ENCODE assay signal across 22 cellular contexts in the genomic region with DNA sequence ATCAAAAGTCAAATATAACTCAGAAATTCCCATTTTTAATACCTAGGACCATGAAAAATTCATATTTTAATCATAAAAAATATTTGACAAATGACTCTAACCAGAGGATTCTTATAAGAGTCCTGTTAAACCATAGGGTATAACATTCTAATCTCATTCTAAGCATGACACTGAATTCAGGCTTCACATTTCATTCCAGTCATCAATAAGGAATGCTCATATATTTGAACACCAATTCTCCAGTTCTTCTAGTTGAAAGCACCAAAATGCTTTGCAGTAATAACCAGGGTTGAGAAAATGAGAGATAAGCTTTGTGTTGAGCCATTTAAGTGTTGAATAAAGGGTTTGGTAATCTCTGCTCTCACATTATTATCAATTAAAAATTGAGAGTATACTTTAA.
DNase-seq lines count a peak whose midpoint lies in the region; ATAC-seq and TF ChIP-seq lines count a peak whose summit lies in the region.
"Had no signal": no experiment of that assay in that cellular context is flagged by ENCODE, and none has a peak within 500 bp of the region (broad histone marks: within the 10 kb centered on the region; RNA-seq: fewer than 3 reads in every experiment).

No MANE protein-coding gene starts in this region.

- no peak for ATAC-seq in central memory CD8-positive, alpha-beta T cell (replicated peaks; ENCODE audit: extremely low read depth, poor library complexity, severe bottlenecking)
- no peak for ATAC-seq in psoas muscle
- ATAC-seq in GM23338, result no peak
- no peak for ATAC-seq in left lobe of liver
- ATAC-seq: activated CD8-positive, alpha-beta T cell treated with anti-CD3 and anti-CD28 coated beads for 36 hours; activated T-cell treated with anti-CD3 and anti-CD28 coated beads, Interleukin-2, amount 50 U/mL, for 4 hours had no signal

- H3K4me3 Mint-ChIP-seq in CD8-positive, alpha-beta memory T cell, result no peak overlapping the region
- H3K4me3 Mint-ChIP-seq in central memory CD8-positive, alpha-beta T cell, result no peak overlapping the region
- H3K4me3 Mint-ChIP-seq in GM23338, result no peak overlapping the region
- H3K4me3 Mint-ChIP-seq: activated CD8-positive, alpha-beta T cell treated with anti-CD3 and anti-CD28 coated beads for 36 hours; activated T-cell treated with anti-CD3 and anti-CD28 coated beads, Interleukin-2, amount 50 U/mL, for 4 hours; B cell; brain; dendritic cell treated with granulocyte-macrophage colony-stimulating factor and Interleukin-4, amounts not matched to agents 40 ng/mL and 50 ng/mL, for 4 days; IgD-negative memory B cell had no signal

- in situ Hi-C loops in KBM-7 (cut with MboI; ENCODE audit: low pct_unique_long_range_greater_than_20kb, low sequenced_read_pairs), result no loop called here

- no peak overlapping the region for H2AFZ ChIP-seq in GM23338

- H3K9me2 ChIP-seq in GM23338 (ENCODE audit: insufficient read depth), result no peaks in the 10 kb centered on the region

- intact Hi-C loops in psoas muscle (cut with DNase I), result loop anchor here in 1 of 2 donors (10.0 kb wide), 1 partner anchor 49 kb away; no protein-coding TSS in a partner anchor

- H3K79me2 ChIP-seq in GM23338 (replicated peaks; ENCODE audit: insufficient read depth), result no peaks in the 10 kb centered on the region

- H3K4me1 Mint-ChIP-seq in CD8-positive, alpha-beta memory T cell, result peaks cover 40 to 51% (median 44%) of the 10 kb centered on the region in 3 donors
- H3K4me1 Mint-ChIP-seq in central memory CD8-positive, alpha-beta T cell, result peaks cover 58% of the 10 kb centered on the region
- H3K4me1 Mint-ChIP-seq in GM23338, result no peaks in the 10 kb centered on the region
- H3K4me1 Mint-ChIP-seq: brain had no signal

- no peak overlapping the region for H3K4me2 ChIP-seq in GM23338

- no peaks in the 10 kb centered on the region for H3K9me3 ChIP-seq in CD8-positive, alpha-beta memory T cell (ENCODE audit: low read length)
- no peaks in the 10 kb centered on the region for H3K9me3 ChIP-seq in psoas muscle
- H3K9me3 ChIP-seq: SJSA1, suprapubic skin had no signal

- no peaks in the 10 kb centered on the region for H3F3A ChIP-seq in GM23338 (replicated peaks; ENCODE audit: low read depth)

- H3K27ac ChIP-seq in CD8-positive, alpha-beta memory T cell (ENCODE audit: low read depth, low read length), result no peak overlapping the region
- H3K27ac ChIP-seq in psoas muscle (peak overlapping the region; percentile 30), GM23338 (ENCODE audit: low read depth) (no peak overlapping the region)
- H3K27ac ChIP-seq: SJSA1, suprapubic skin had no signal

- H3K9me3 Mint-ChIP-seq in CD8-positive, alpha-beta memory T cell, result no peaks in the 10 kb centered on the region
- H3K9me3 Mint-ChIP-seq in central memory CD8-positive, alpha-beta T cell, result peaks cover 12% of the 10 kb centered on the region
- no peaks in the 10 kb centered on the region for H3K9me3 Mint-ChIP-seq in GM23338
- H3K9me3 Mint-ChIP-seq: activated T-cell treated with anti-CD3 and anti-CD28 coated beads, Interleukin-2, amount 50 U/mL, for 4 hours; dendritic cell treated with granulocyte-macrophage colony-stimulating factor and Interleukin-4, amounts not matched to agents 40 ng/mL and 50 ng/mL, for 4 days; IgD-negative memory B cell had no signal

- no peaks in the 10 kb centered on the region for H4K20me1 ChIP-seq in GM23338 (replicated peaks; ENCODE audit: insufficient read depth)

- POLR2A ChIA-PET in CD8-positive, alpha-beta memory T cell (lab: Charles Lee), result no interaction called here

- peaks cover 12% of the 10 kb centered on the region for H3K4me1 ChIP-seq in CD8-positive, alpha-beta memory T cell (ENCODE audit: insufficient read depth, low read length)
- H3K4me1 ChIP-seq in psoas muscle (no peaks in the 10 kb centered on the region), GM23338 (ENCODE audit: insufficient read depth) (no peaks in the 10 kb centered on the region)
- H3K4me1 ChIP-seq: SJSA1, suprapubic skin had no signal

- H3K4me3 ChIP-seq in CD8-positive, alpha-beta memory T cell (ENCODE audit: low read length), result no peak overlapping the region
- H3K4me3 ChIP-seq in psoas muscle (no peak overlapping the region), GM23338 (no peak overlapping the region)
- H3K4me3 ChIP-seq: SJSA1, suprapubic skin had no signal

- DNase-seq in CD8-positive, alpha-beta memory T cell, result no peak
- peak; percentile 55 for DNase-seq in LHCN-M2 (ENCODE audit: low read depth)
- no peak for DNase-seq in central memory CD8-positive, alpha-beta T cell (ENCODE audit: low spot score in 2 of 2)
- no peak for DNase-seq in psoas muscle
- DNase-seq in GM23338 (ENCODE audit: low spot score), result no peak
- no peak for DNase-seq in left lobe of liver (ENCODE audit: low spot score)
- no peak for DNase-seq in KBM-7
- DNase-seq in COLO668 (lab: John Stamatoyannopoulos, UW; ENCODE audit: unreplicated experiment), result no peak
- DNase-seq: activated CD8-positive, alpha-beta T cell treated with anti-CD3 and anti-CD28 coated beads for 36 hours; activated naive CD4-positive, alpha-beta T cell treated with anti-CD3 and anti-CD28 coated beads, Interleukin-2, amount 50 U/mL, for 16 hours; activated T-cell treated with anti-CD3 and anti-CD28 coated beads, Interleukin-2, amount 50 U/mL, for 4 hours; Calu3; NCI-H1694 treated with DMSO at 0.1 percent for 48 hours; NCI-H226; NCI-H82; T-helper 2 cell had no signal

- no peaks in the 10 kb centered on the region for H3K27me3 Mint-ChIP-seq in CD8-positive, alpha-beta memory T cell
- no peaks in the 10 kb centered on the region for H3K27me3 Mint-ChIP-seq in central memory CD8-positive, alpha-beta T cell
- no peaks in the 10 kb centered on the region for H3K27me3 Mint-ChIP-seq in GM23338 (ENCODE audit: insufficient read depth, low read depth, poor library complexity)
- H3K27me3 Mint-ChIP-seq: activated CD8-positive, alpha-beta T cell treated with anti-CD3 and anti-CD28 coated beads for 36 hours; B cell; brain; dendritic cell treated with granulocyte-macrophage colony-stimulating factor and Interleukin-4, amounts not matched to agents 40 ng/mL and 50 ng/mL, for 4 days; IgD-negative memory B cell had no signal

- H3K36me3 ChIP-seq in CD8-positive, alpha-beta memory T cell (ENCODE audit: insufficient read depth, low read length), result peaks cover 4% of the 10 kb centered on the region
- H3K36me3 ChIP-seq in psoas muscle (ENCODE audit: insufficient read depth in 1 of 2, low read depth in 1 of 2), result peaks cover 0 to 28% of the 10 kb centered on the region in 2 donors
- H3K36me3 ChIP-seq in GM23338 (ENCODE audit: insufficient read depth), result peaks cover 6% of the 10 kb centered on the region; the same call in 1 of the 2 replicates

- peak overlapping the region in 7 of 8 donors; percentile 5 to 91 (median 76) for H3K27ac Mint-ChIP-seq in CD8-positive, alpha-beta memory T cell
- peak overlapping the region; percentile 82 for H3K27ac Mint-ChIP-seq in central memory CD8-positive, alpha-beta T cell (ENCODE audit: low read depth)
- H3K27ac Mint-ChIP-seq in GM23338, result no peak overlapping the region
- H3K27ac Mint-ChIP-seq: B cell; brain; dendritic cell treated with granulocyte-macrophage colony-stimulating factor and Interleukin-4, amounts not matched to agents 40 ng/mL and 50 ng/mL, for 4 days; IgD-negative memory B cell had no signal

- H3K36me3 Mint-ChIP-seq in CD8-positive, alpha-beta memory T cell, result peaks cover 31 to 46% (median 33%) of the 10 kb centered on the region in 3 donors
- H3K36me3 Mint-ChIP-seq in central memory CD8-positive, alpha-beta T cell (ENCODE audit: insufficient read depth), result peaks cover 19% of the 10 kb centered on the region
- H3K36me3 Mint-ChIP-seq in GM23338 (ENCODE audit: low read depth), result peaks cover 21% of the 10 kb centered on the region

- no peak for TF ChIP-seq CTCF in psoas muscle (IDR thresholded peaks at IDR 0.05)
- TF ChIP-seq CTCF in GM23338 (conservative IDR thresholded peaks at IDR 0.05; ENCODE audit: low read depth in 2 of 2), result no peak

- no peaks in the 10 kb centered on the region for H3K27me3 ChIP-seq in CD8-positive, alpha-beta memory T cell (ENCODE audit: insufficient read depth, low read length, poor library complexity, severe bottlenecking)
- no peaks in the 10 kb centered on the region for H3K27me3 ChIP-seq in psoas muscle (ENCODE audit: insufficient read depth in 3 of 3, low read length in 2 of 3)
- H3K27me3 ChIP-seq in GM23338 (ENCODE audit: insufficient read depth), result no peaks in the 10 kb centered on the region
- H3K27me3 ChIP-seq: SJSA1, suprapubic skin had no signal

- CTCF ChIA-PET in CD8-positive, alpha-beta memory T cell (lab: Charles Lee), result no interaction called here

TF ChIP-seq in GM23338, 12 proteins besides CTCF, POLR2A, EP300 and RAD21 (continues in another document):
- TF ChIP-seq EZH2phosphoT487 (IDR thresholded peaks at IDR 0.05; ENCODE audit: unreplicated experiment) (no peak), REST (IDR thresholded peaks at IDR 0.05; ENCODE audit: unreplicated experiment) (no peak), NANOG (IDR thresholded peaks at IDR 0.05; ENCODE audit: borderline replicate concordance) (no peak), EZH2 (IDR thresholded peaks at IDR 0.05; ENCODE audit: low read depth, unreplicated experiment) (no peak), STAT1 (IDR thresholded peaks at IDR 0.05; ENCODE audit: unreplicated experiment) (no peak), JUNB (IDR thresholded peaks at IDR 0.05; ENCODE audit: unreplicated experiment) (no peak), CREB1 (CRISPR knock-in tag; IDR thresholded peaks at IDR 0.05; ENCODE audit: low read depth) (no peak)
